20 cellular contexts compared by ENCODE assay signal in genomic region chr15:32957219-32957618, GRCh38.
DNase-seq lines count a peak whose midpoint lies in the region; ATAC-seq and TF ChIP-seq lines count a peak whose summit lies in the region.
"Had no signal": no experiment of that assay in that cellular context is flagged by ENCODE, and none has a peak within 500 bp of the region (broad histone marks: within the 10 kb centered on the region; RNA-seq: fewer than 3 reads in every experiment).

No MANE protein-coding gene starts in this region.

- peaks cover 2% of the 10 kb centered on the region for H3K27me3 Mint-ChIP-seq in activated CD4-positive, alpha-beta T cell treated with anti-CD3 and anti-CD28 coated beads for 36 hours

- no peaks in the 10 kb centered on the region for H3K36me3 ChIP-seq in ACC112 (ENCODE audit: insufficient read depth, low read length)
- no peaks in the 10 kb centered on the region for H3K36me3 ChIP-seq in esophagus muscularis mucosa
- H3K36me3 ChIP-seq in ascending aorta, result no peaks in the 10 kb centered on the region

- H3K4me1 ChIP-seq in ACC112 (ENCODE audit: control insufficient read depth, insufficient read depth, low read length, unreplicated experiment) (peaks cover 40% of the 10 kb centered on the region), esophagus muscularis mucosa (peaks cover 0 to 65% (median 63%) of the 10 kb centered on the region in 4 donors), ascending aorta (no peaks in the 10 kb centered on the region)

- POLR2A ChIA-PET in activated CD4-positive, alpha-beta T cell treated with anti-CD3 and anti-CD28 coated beads for 36 hours (lab: Charles Lee), result no interaction called here

- H3K27ac ChIP-seq in ACC112 (ENCODE audit: low read depth, low read length) (peak overlapping the region; percentile 72; the same call in 1 of the 2 replicates), esophagus muscularis mucosa (replicated peaks in 1 of 4) (peak overlapping the region; percentile 49 to 71 (median 63)), ascending aorta (no peak overlapping the region)
- H3K27ac ChIP-seq: C4-2B, KMS-11, SK-N-MC had no signal

- H2AFZ ChIP-seq in ACC112 (ENCODE audit: low read length, unreplicated experiment), result peak overlapping the region; percentile 98

- no peak for ATAC-seq in activated CD4-positive, alpha-beta T cell treated with anti-CD3 and anti-CD28 coated beads for 36 hours
- ATAC-seq: HCT116 had no signal

- TF ChIP-seq POLR2A in esophagus muscularis mucosa (IDR thresholded peaks at IDR 0.05; ENCODE audit: low read depth), result no peak

- TF ChIP-seq EP300 in esophagus muscularis mucosa (IDR thresholded peaks at IDR 0.05), result no peak

- CTCF ChIA-PET in activated CD4-positive, alpha-beta T cell treated with anti-CD3 and anti-CD28 coated beads for 36 hours (lab: Charles Lee), result interaction anchor here (0.7 to 1.1 kb wide), 2 partner anchors 25 to 294 kb away, joined by 3 read pairs; no protein-coding TSS in a partner anchor

- H3K27me3 ChIP-seq in ACC112 (ENCODE audit: insufficient read depth, low read length), result no peaks in the 10 kb centered on the region
- no peaks in the 10 kb centered on the region for H3K27me3 ChIP-seq in esophagus muscularis mucosa
- no peaks in the 10 kb centered on the region for H3K27me3 ChIP-seq in ascending aorta

- H3K27ac Mint-ChIP-seq in activated CD4-positive, alpha-beta T cell treated with anti-CD3 and anti-CD28 coated beads for 36 hours, result no peak overlapping the region

- 72% methylated on average over 4 of the region's 4 CpGs for WGBS in esophagus muscularis mucosa

- H3K9me3 ChIP-seq in esophagus muscularis mucosa, result no peaks in the 10 kb centered on the region
- no peaks in the 10 kb centered on the region for H3K9me3 ChIP-seq in ascending aorta

- intact Hi-C loops in esophagus muscularis mucosa (cut with DNase I) (loop anchor here (10.0 kb wide), 1 partner anchor 112 kb away; no protein-coding TSS in a partner anchor), ascending aorta (cut with DNase I) (loop anchor here (2.0 kb wide), 1 partner anchor 112 kb away; no protein-coding TSS in a partner anchor)
- intact Hi-C loops in activated CD4-positive, alpha-beta T cell treated with anti-CD3 and anti-CD28 coated beads for 36 hours (cut with DNase I, micrococcal nuclease), result loop anchor here in 1 of 2 experiments (5.0 kb wide), 1 partner anchor 295 kb away; no protein-coding TSS in a partner anchor

- H3K79me2 ChIP-seq in ACC112 (ENCODE audit: control insufficient read depth, insufficient read depth, low read length, unreplicated experiment), result no peaks in the 10 kb centered on the region

- no peak overlapping the region for H3K4me3 Mint-ChIP-seq in activated CD4-positive, alpha-beta T cell treated with anti-CD3 and anti-CD28 coated beads for 36 hours

- H3K36me3 Mint-ChIP-seq in activated CD4-positive, alpha-beta T cell treated with anti-CD3 and anti-CD28 coated beads for 36 hours (ENCODE audit: low read depth), result no peaks in the 10 kb centered on the region

- H3K9me3 Mint-ChIP-seq in activated CD4-positive, alpha-beta T cell treated with anti-CD3 and anti-CD28 coated beads for 36 hours (ENCODE audit: low read depth), result no peaks in the 10 kb centered on the region

- H3K4me3 ChIP-seq in ACC112 (ENCODE audit: low read depth, low read length) (no peak overlapping the region), esophagus muscularis mucosa (no peak overlapping the region), ascending aorta (no peak overlapping the region)
- H3K4me3 ChIP-seq: SK-N-MC had no signal

- TF ChIP-seq CTCF in esophagus muscularis mucosa (IDR thresholded peaks at IDR 0.05), result no peak
- no peak for TF ChIP-seq CTCF in ascending aorta (IDR thresholded peaks at IDR 0.05)

- H3K4me1 Mint-ChIP-seq in activated CD4-positive, alpha-beta T cell treated with anti-CD3 and anti-CD28 coated beads for 36 hours, result no peaks in the 10 kb centered on the region

- DNase-seq in DMS53 treated with DMSO at 0.1 percent for 48 hours (lab: John Stamatoyannopoulos, UW; ENCODE audit: unreplicated experiment) (peak; percentile 71), NCI-H69 (lab: John Stamatoyannopoulos, UW) (peak; percentile 74), esophagus muscularis mucosa (ENCODE audit: extremely low spot score) (no peak), OCI-M2 (lab: John Stamatoyannopoulos, UW; ENCODE audit: unreplicated experiment) (no peak), ascending aorta (ENCODE audit: low spot score in 2 of 2) (no peak)
- no peak for DNase-seq in activated CD4-positive, alpha-beta T cell treated with anti-CD3 and anti-CD28 coated beads for 36 hours
- DNase-seq: AML-193; GDM1; GOT3; MV-4-11; NCI-H1417 treated with DMSO at 0.1 percent for 48 hours; NCI-H1930; NCI-H510A treated with DMSO at 0.1 percent for 48 hours; NK-92 treated with Interleukin-12 subunit alpha and Interleukin-12 subunit beta, amount 100 ng/mL, for 24 hours; Right ventricle myocardium superior had no signal

Comparison
In these comparisons a context has a peak if more than half of its experiments do, and no peak if none do; other contexts are left out.
1. H3K27ac ChIP-seq: peak in ACC112 (single experiment) and esophagus muscularis mucosa (4 of 4); none in ascending aorta (0 of 2).
2. DNase-seq: peak in DMS53 treated with DMSO at 0.1 percent for 48 hours (single experiment) and NCI-H69 (single experiment); none in esophagus muscularis mucosa (single experiment), OCI-M2 (single experiment), activated CD4-positive, alpha-beta T cell treated with anti-CD3 and anti-CD28 coated beads for 36 hours (single experiment) and ascending aorta (0 of 2).